ENCODE assay signal across 1 cellular context in the genomic region with DNA sequence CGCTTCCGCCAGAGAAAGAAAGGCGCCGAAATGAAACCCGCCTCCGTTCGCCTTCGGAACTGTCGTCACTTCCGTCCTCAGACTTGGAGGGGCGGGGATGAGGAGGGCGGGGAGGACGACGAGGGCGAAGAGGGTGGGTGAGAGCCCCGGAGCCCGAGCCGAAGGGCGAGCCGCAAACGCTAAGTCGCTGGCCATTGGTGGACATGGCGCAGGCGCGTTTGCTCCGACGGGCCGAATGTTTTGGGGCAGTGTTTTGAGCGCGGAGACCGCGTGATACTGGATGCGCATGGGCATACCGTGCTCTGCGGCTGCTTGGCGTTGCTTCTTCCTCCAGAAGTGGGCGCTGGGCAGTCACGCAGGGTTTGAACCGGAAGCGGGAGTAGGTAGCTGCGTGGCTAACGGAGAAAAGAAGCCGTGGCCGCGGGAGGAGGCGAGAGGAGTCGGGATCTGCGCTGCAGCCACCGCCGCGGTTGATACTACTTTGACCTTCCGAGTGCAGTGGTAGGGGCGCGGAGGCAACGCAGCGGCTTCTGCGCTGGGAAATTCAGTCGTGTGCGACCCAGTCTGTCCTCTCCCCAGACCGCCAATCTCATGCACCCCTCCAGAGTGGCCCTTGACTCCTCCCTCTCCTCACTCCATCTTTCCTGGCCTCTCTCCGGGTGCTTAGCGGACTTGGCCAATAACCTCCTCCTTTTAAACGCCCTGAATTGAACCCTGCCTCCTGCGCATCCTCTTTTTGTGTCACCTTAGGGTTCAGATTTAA.
TF ChIP-seq lines count a peak whose summit lies in the region.

Gene ATM (plus strand): TSS at position 382 of the 763 bp plus-strand sequence. CDS start 4,558 bp downstream, outside the sequence.

TF ChIP-seq in HepG2, 621 proteins besides CTCF, POLR2A, EP300 and RAD21 (continued from another document and continues in another):
- TF ChIP-seq, protein P1, sequence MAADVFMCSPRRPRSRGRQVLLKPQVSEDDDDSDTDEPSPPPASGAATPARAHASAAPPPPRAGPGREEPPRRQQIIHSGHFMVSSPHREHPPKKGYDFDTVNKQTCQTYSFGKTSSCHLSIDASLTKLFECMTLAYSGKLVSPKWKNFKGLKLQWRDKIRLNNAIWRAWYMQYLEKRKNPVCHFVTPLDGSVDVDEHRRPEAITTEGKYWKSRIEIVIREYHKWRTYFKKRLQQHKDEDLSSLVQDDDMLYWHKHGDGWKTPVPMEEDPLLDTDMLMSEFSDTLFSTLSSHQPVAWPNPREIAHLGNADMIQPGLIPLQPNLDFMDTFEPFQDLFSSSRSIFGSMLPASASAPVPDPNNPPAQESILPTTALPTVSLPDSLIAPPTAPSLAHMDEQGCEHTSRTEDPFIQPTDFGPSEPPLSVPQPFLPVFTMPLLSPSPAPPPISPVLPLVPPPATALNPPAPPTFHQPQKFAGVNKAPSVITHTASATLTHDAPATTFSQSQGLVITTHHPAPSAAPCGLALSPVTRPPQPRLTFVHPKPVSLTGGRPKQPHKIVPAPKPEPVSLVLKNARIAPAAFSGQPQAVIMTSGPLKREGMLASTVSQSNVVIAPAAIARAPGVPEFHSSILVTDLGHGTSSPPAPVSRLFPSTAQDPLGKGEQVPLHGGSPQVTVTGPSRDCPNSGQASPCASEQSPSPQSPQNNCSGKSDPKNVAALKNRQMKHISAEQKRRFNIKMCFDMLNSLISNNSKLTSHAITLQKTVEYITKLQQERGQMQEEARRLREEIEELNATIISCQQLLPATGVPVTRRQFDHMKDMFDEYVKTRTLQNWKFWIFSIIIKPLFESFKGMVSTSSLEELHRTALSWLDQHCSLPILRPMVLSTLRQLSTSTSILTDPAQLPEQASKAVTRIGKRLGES (CRISPR knock-in tag; IDR thresholded peaks at IDR 0.05; ENCODE audit: borderline replicate concordance): no peak
- TF ChIP-seq ZFYVE20 (CRISPR knock-in tag; IDR thresholded peaks at IDR 0.05; ENCODE audit: borderline replicate concordance, low read depth) (no peak), NFAT5 (CRISPR knock-in tag; IDR thresholded peaks at IDR 0.05) (no peak), KLF11 (CRISPR knock-in tag; IDR thresholded peaks at IDR 0.05) (peak; percentile 82; the same call in 1 of the 2 replicates), ZNF660 (CRISPR knock-in tag; IDR thresholded peaks at IDR 0.05; ENCODE audit: borderline replicate concordance, low read depth) (no peak), ZNF143 (CRISPR knock-in tag; IDR thresholded peaks at IDR 0.05) (no peak; the same call in 1 of the 2 replicates), ZNF235 (CRISPR knock-in tag; IDR thresholded peaks at IDR 0.05; ENCODE audit: borderline replicate concordance) (no peak; the same call in 1 of the 2 replicates), MTA1 (CRISPR knock-in tag; IDR thresholded peaks at IDR 0.05; ENCODE audit: borderline replicate concordance) (no peak), TEAD3 (CRISPR knock-in tag; optimal IDR thresholded peaks at IDR 0.05; ENCODE audit: borderline replicate concordance) (peak; percentile 80), ZNF670 (CRISPR knock-in tag; IDR thresholded peaks at IDR 0.05; ENCODE audit: borderline replicate concordance) (peak; percentile 19; the same call in 1 of the 2 replicates), ZNF777 (CRISPR knock-in tag; IDR thresholded peaks at IDR 0.05) (0 out of 2 replicates have a peak, but pooled peaks have one; percentile 3), ATF7-NPFF (CRISPR knock-in tag; IDR thresholded peaks at IDR 0.05; ENCODE audit: low read depth) (no peak), TFE3 (CRISPR knock-in tag; IDR thresholded peaks at IDR 0.05) (peak; percentile 94), ZNF460 (CRISPR knock-in tag; IDR thresholded peaks at IDR 0.05; ENCODE audit: borderline replicate concordance) (no peak), CREM (IDR thresholded peaks at IDR 0.05) (peak; percentile 92), CREM (CRISPR knock-in tag; IDR thresholded peaks at IDR 0.05) (no peak), CBX2 (IDR thresholded peaks at IDR 0.05; ENCODE audit: low read depth, low read length) (no peak), CBX2 (CRISPR knock-in tag; IDR thresholded peaks at IDR 0.05; ENCODE audit: low read depth) (no peak), SIN3A (IDR thresholded peaks at IDR 0.05; ENCODE audit: borderline replicate concordance, low read depth, low read length) (peak; percentile 23; the same call in 1 of the 2 replicates), ZNF558 (CRISPR knock-in tag; IDR thresholded peaks at IDR 0.05; ENCODE audit: borderline replicate concordance) (no peak), NFIB (CRISPR knock-in tag; IDR thresholded peaks at IDR 0.05; ENCODE audit: borderline replicate concordance) (no peak), MAX (IDR thresholded peaks at IDR 0.05) (peak; percentile 96), SMAD1 (CRISPR knock-in tag; IDR thresholded peaks at IDR 0.05; ENCODE audit: borderline replicate concordance, low read depth) (no peak), ZNF12 (CRISPR knock-in tag; IDR thresholded peaks at IDR 0.05) (0 out of 2 replicates have a peak, but pooled peaks have one; percentile 18), ZNF260 (CRISPR knock-in tag; IDR thresholded peaks at IDR 0.05; ENCODE audit: borderline replicate concordance, low read depth) (no peak), ZNF318 (CRISPR knock-in tag; IDR thresholded peaks at IDR 0.05) (no peak), ZNF549 (CRISPR knock-in tag; IDR thresholded peaks at IDR 0.05) (no peak), MAZ (IDR thresholded peaks at IDR 0.05; ENCODE audit: borderline replicate concordance, low read depth, low read length) (0 out of 2 replicates have a peak, but pooled peaks have one; percentile 49), MAZ (CRISPR knock-in tag; IDR thresholded peaks at IDR 0.05; ENCODE audit: low read depth) (peak; percentile 84)
- TF ChIP-seq, protein P2, sequence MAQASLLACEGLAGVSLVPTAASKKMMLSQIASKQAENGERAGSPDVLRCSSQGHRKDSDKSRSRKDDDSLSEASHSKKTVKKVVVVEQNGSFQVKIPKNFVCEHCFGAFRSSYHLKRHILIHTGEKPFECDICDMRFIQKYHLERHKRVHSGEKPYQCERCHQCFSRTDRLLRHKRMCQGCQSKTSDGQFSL (CRISPR knock-in tag; IDR thresholded peaks at IDR 0.05): no peak
- TF ChIP-seq, protein P3, sequence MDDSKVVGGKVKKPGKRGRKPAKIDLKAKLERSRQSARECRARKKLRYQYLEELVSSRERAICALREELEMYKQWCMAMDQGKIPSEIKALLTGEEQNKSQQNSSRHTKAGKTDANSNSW (CRISPR knock-in tag; IDR thresholded peaks at IDR 0.05; ENCODE audit: borderline replicate concordance): peak; percentile 82; the same call in 1 of the 2 replicates
